In the genomic region with DNA sequence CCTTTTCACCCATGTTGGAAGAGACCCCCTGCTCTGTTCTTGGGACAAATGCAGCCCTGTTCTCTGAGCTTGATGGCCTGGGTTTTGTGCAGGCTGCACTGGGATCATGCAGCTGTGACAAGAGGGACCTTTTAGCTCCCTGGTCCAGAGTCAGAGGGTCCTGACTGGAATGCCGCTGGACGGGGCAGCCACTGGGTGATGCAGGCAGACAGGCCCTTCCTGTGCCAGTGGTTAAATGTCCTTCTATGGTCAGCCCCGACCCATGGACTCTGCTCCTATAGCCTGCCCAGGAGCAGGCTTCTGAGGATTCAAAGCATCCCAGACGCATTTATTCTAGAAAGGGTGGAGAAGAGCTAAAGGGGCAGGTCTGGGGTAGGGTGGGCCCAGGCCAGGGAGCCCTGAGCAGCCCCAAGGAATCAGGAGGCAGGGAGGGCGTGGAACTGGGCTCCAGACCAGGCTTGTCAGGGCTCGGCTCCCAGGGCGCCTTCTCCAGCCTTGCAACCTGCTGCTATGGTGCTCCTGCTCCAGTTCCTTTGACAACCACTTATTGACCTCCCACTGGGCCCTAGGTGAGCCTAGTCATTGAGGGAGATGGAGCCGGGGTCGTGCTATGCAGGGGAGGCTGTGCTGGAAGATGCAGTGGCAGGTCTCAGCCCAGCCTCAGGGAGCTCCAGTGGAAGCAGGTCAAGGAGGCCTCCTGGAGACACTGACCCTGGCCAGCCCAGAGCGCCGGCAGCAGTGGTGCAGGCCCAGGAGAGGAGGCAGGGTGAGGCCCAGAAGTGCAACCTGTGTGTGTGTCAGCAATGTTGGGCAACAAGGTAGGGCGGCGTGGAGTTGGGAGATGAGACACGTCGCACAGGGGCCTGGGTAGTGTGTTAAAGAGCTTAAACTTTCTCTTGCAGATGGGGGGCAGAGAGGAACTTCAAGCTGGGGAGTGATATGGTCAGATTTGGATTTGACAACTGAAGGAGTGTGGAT, we compare ENCODE assay signal across 17 cellular contexts.
"Had no signal": no experiment of that assay in that cellular context is flagged by ENCODE, and none has a peak within 500 bp of the region (broad histone marks: within the 10 kb centered on the region; RNA-seq: fewer than 3 reads in every experiment).

No MANE protein-coding gene starts in this region.

- DNase-seq: activated CD4-positive, alpha-beta T cell treated with anti-CD3 and anti-CD28 coated beads, Interleukin-2, amount 10 ng/mL, durations not matched to agents 7 days and 5 days; activated naive CD8-positive, alpha-beta T cell treated with anti-CD3 and anti-CD28 coated beads, Interleukin-2, amount 10 ng/mL, durations not matched to agents 7 days and 5 days; dermis blood vessel endothelial cell; heart left ventricle; mammary epithelial cell; naive B cell; small intestine; stimulated activated CD4-positive, alpha-beta T cell treated with anti-CD3 and anti-CD28 coated beads, Interleukin-4, amount 100 ng/mL, for 24 hours; stimulated activated naive CD4-positive, alpha-beta T cell treated with Interleukin-2 at 50 U/mL for 16 hours; T-helper 9 cell; upper lobe of right lung had no signal

- H3K36me3 ChIP-seq: heart left ventricle, neutrophil, right atrium auricular region, thoracic aorta, upper lobe of right lung had no signal

- H3K4me3 Mint-ChIP-seq: activated CD4-positive, alpha-beta T cell treated with anti-CD3 and anti-CD28 coated beads, Interleukin-2, amount 10 ng/mL, durations not matched to agents 7 days and 5 days; activated naive CD8-positive, alpha-beta T cell treated with anti-CD3 and anti-CD28 coated beads, Interleukin-2, amount 10 ng/mL, durations not matched to agents 7 days and 5 days; naive B cell had no signal

- FAIRE-seq: frontal cortex, small intestine had no signal

- H3K9me3 ChIP-seq: heart left ventricle, neutrophil, right atrium auricular region, thoracic aorta, upper lobe of right lung had no signal

- ATAC-seq: heart left ventricle, left colon, upper lobe of right lung had no signal

- H3K27me3 ChIP-seq: heart left ventricle, neutrophil, right atrium auricular region, upper lobe of right lung had no signal

- H3K4me1 ChIP-seq: upper lobe of right lung had no signal

- H3K4me1 Mint-ChIP-seq: activated CD4-positive, alpha-beta T cell treated with anti-CD3 and anti-CD28 coated beads, Interleukin-2, amount 10 ng/mL, durations not matched to agents 7 days and 5 days; activated naive CD8-positive, alpha-beta T cell treated with anti-CD3 and anti-CD28 coated beads, Interleukin-2, amount 10 ng/mL, durations not matched to agents 7 days and 5 days; naive B cell had no signal

- H3K4me3 ChIP-seq: heart left ventricle, right atrium auricular region, thoracic aorta, upper lobe of right lung had no signal

- H3K27ac Mint-ChIP-seq: activated CD4-positive, alpha-beta T cell treated with anti-CD3 and anti-CD28 coated beads, Interleukin-2, amount 10 ng/mL, durations not matched to agents 7 days and 5 days; activated naive CD8-positive, alpha-beta T cell treated with anti-CD3 and anti-CD28 coated beads, Interleukin-2, amount 10 ng/mL, durations not matched to agents 7 days and 5 days; naive B cell had no signal

- H3K9me3 Mint-ChIP-seq: activated CD4-positive, alpha-beta T cell treated with anti-CD3 and anti-CD28 coated beads, Interleukin-2, amount 10 ng/mL, durations not matched to agents 7 days and 5 days; activated naive CD8-positive, alpha-beta T cell treated with anti-CD3 and anti-CD28 coated beads, Interleukin-2, amount 10 ng/mL, durations not matched to agents 7 days and 5 days; naive B cell had no signal

- H3K27ac ChIP-seq: epithelial cell of prostate, heart left ventricle, neutrophil, right atrium auricular region, thoracic aorta, upper lobe of right lung had no signal

- H3K27me3 Mint-ChIP-seq: activated CD4-positive, alpha-beta T cell treated with anti-CD3 and anti-CD28 coated beads, Interleukin-2, amount 10 ng/mL, durations not matched to agents 7 days and 5 days; activated naive CD8-positive, alpha-beta T cell treated with anti-CD3 and anti-CD28 coated beads, Interleukin-2, amount 10 ng/mL, durations not matched to agents 7 days and 5 days had no signal

- H3K36me3 Mint-ChIP-seq: activated naive CD8-positive, alpha-beta T cell treated with anti-CD3 and anti-CD28 coated beads, Interleukin-2, amount 10 ng/mL, durations not matched to agents 7 days and 5 days; naive B cell had no signal
